ENCODE assay signal across 8 cellular contexts in genomic region chr1:54763814-54764131, GRCh38. TPM values are rescaled to one million over a fixed set of nuclear protein-coding genes. Genes with fewer than 3 reads are reported as not detected.
A peak's percentile ranks its signal among the peaks of the same experiment; 100 is the strongest.
DNase-seq lines count a peak whose midpoint lies in the region; ATAC-seq, FAIRE-seq and TF ChIP-seq lines count a peak whose summit lies in the region.

No MANE protein-coding gene starts in this region.

- no peak for TF ChIP-seq RAD21 in H1 (IDR thresholded peaks at IDR 0.05 in 1 of 2, conservative IDR thresholded peaks at IDR 0.05 in 1 of 2; ENCODE audit: low read depth in 2 of 2, low read length in 2 of 2)

- CTCF ChIA-PET in H1 (lab: Charles Lee; ENCODE audit: partially characterized antibody) = interaction anchor here (0.6 to 1.8 kb wide), 2 partner anchors 27 to 28 kb away, joined by 3 to 10 read pairs; no protein-coding TSS in a partner anchor

- H4K91ac ChIP-seq in H1 (replicated peaks; ENCODE audit: insufficient read length, low read length) = no peak overlapping the region

- no peak overlapping the region for H3K14ac ChIP-seq in H1 (ENCODE audit: insufficient read length)

- H2BK5ac ChIP-seq in H1 (ENCODE audit: low read depth, low read length) = peak overlapping the region; percentile 93

- H3K23me2 ChIP-seq in H1 (ENCODE audit: low read depth, low read length) = peaks cover 7% of the 10 kb centered on the region; the same call in 1 of the 2 replicates

- 9% methylated on average over 11 of the region's 11 CpGs; no CpG with 5 or more reads in 1 of the 2 experiments for WGBS in H1 (ENCODE audit: extremely low coverage in 1 of 2, insufficient coverage in 1 of 2, insufficient read length in 1 of 2, insufficient replicate concordance in 2 of 2, low coverage in 1 of 2, low lambda C conversion rate in 2 of 2, missing lambda C conversion rate in 1 of 2), 2 experiments

- no peak for TF ChIP-seq POLR2A in H1 (IDR thresholded peaks at IDR 0.05; ENCODE audit: control extremely low read depth in 1 of 2, low read depth in 2 of 2, low read length in 2 of 2)

- H3K4ac ChIP-seq in H1 (replicated peaks; ENCODE audit: insufficient read length, low read depth, low read length) = no peak overlapping the region

- H4K20me1 ChIP-seq in OCI-LY3 (ENCODE audit: insufficient read depth, low read length) = no peaks in the 10 kb centered on the region
- H4K20me1 ChIP-seq in H1 (replicated peaks in 1 of 2; ENCODE audit: control insufficient read depth in 1 of 2, insufficient read depth in 2 of 2, low read length in 2 of 2) = peaks cover 0 to 1% of the 10 kb centered on the region in 2 experiments

- H3K36me3 ChIP-seq in GM06990 (ENCODE audit: control insufficient read depth, insufficient read depth, low read length) = no peaks in the 10 kb centered on the region
- H3K36me3 ChIP-seq in OCI-LY3 (replicated peaks; ENCODE audit: low read depth, low read length) = no peaks in the 10 kb centered on the region
- no peaks in the 10 kb centered on the region for H3K36me3 ChIP-seq in H1 (ENCODE audit: control insufficient read depth in 2 of 4, insufficient read depth in 4 of 4, low read length in 3 of 4)
- H3K36me3 ChIP-seq in neutrophil = peaks cover 2% of the 10 kb centered on the region

- H3K79me2 ChIP-seq in OCI-LY3 (ENCODE audit: low read length) (peaks cover 13% of the 10 kb centered on the region), H1 (ENCODE audit: control insufficient read depth in 1 of 2, insufficient read depth in 2 of 2, low read length in 2 of 2) (peaks cover 0 to 15% of the 10 kb centered on the region in 2 experiments; a peak in 2 of 4 replicates)

- H3K27ac ChIP-seq in OCI-LY3 (ENCODE audit: low read length) (no peak overlapping the region), H1 (ENCODE audit: low read depth, low read length) (peak overlapping the region; percentile 70), neutrophil (peak overlapping the region; percentile 52)

- peak overlapping the region; percentile 62 for H3K56ac ChIP-seq in H1 (replicated peaks; ENCODE audit: insufficient read length, low read depth, low read length)

- H3K23ac ChIP-seq in H1 (ENCODE audit: insufficient read length) = no peak overlapping the region

- no peak overlapping the region for H2BK20ac ChIP-seq in H1 (ENCODE audit: low read length)

- H2AK5ac ChIP-seq in H1 (ENCODE audit: low read depth, low read length) = no peak overlapping the region

- TF ChIP-seq CTCF in GM06990 (IDR thresholded peaks at IDR 0.05; ENCODE audit: insufficient read depth, low read length, poor library complexity, severe bottlenecking) = no peak
- no peak for TF ChIP-seq CTCF in OCI-LY3 (IDR thresholded peaks at IDR 0.05; ENCODE audit: low read depth, low read length)
- no peak for TF ChIP-seq CTCF in H1 (IDR thresholded peaks at IDR 0.05; ENCODE audit: control extremely low read depth in 1 of 3, insufficient read depth in 1 of 3, low read depth in 1 of 3, low read length in 3 of 3)
- TF ChIP-seq CTCF in neutrophil (IDR thresholded peaks at IDR 0.05) = no peak

- H2BK120ac ChIP-seq in H1 (replicated peaks; ENCODE audit: low read depth, low read length) = no peak overlapping the region

- H2BK15ac ChIP-seq in H1 (ENCODE audit: low read length) = no peak overlapping the region

- no peak for FAIRE-seq in H1 (lab: Jason Lieb, UNC)

- DNase-seq in GM06990 (ENCODE audit: extremely low read depth, insufficient read length) (no peak), H1 (ENCODE audit: low read depth in 1 of 2, low spot score in 2 of 2) (no peak), pons (ENCODE audit: low spot score) (no peak), NCI-H2029 treated with DMSO at 0.1 percent for 48 hours (lab: John Stamatoyannopoulos, UW) (no peak)

- H2AFZ ChIP-seq in OCI-LY3 (ENCODE audit: low read depth, low read length) (peak overlapping the region; percentile 61; the same call in 1 of the 2 replicates), H1 (ENCODE audit: low read length) (peak overlapping the region; percentile 23; the same call in 1 of the 2 replicates)

- H3K79me1 ChIP-seq in H1 (ENCODE audit: low read depth, low read length) = peaks cover 4% of the 10 kb centered on the region; the same call in 1 of the 2 replicates

- no peaks in the 10 kb centered on the region for H3K27me3 ChIP-seq in GM06990 (replicated peaks; ENCODE audit: control insufficient read depth, insufficient read depth, low read length)
- no peaks in the 10 kb centered on the region for H3K27me3 ChIP-seq in OCI-LY3 (ENCODE audit: low read depth, low read length)
- no peaks in the 10 kb centered on the region for H3K27me3 ChIP-seq in H1 (replicated peaks in 1 of 4; ENCODE audit: control insufficient read depth in 3 of 4, extremely low read depth in 1 of 4, insufficient read depth in 3 of 4, low read length in 3 of 4)
- no peaks in the 10 kb centered on the region for H3K27me3 ChIP-seq in neutrophil

- H3K9me3 ChIP-seq in OCI-LY3 (ENCODE audit: insufficient read depth, low read length) = no peaks in the 10 kb centered on the region
- H3K9me3 ChIP-seq in H1 (ENCODE audit: insufficient read depth in 2 of 2, low read depth in 1 of 2, low read length in 1 of 2) = no peaks in the 10 kb centered on the region
- H3K9me3 ChIP-seq in neutrophil = no peaks in the 10 kb centered on the region

- no peak for ATAC-seq in HG03139 (IDR thresholded peaks at IDR 0.05; ENCODE audit: unreplicated experiment)
- ATAC-seq in HG02759 (IDR thresholded peaks at IDR 0.05; ENCODE audit: unreplicated experiment) = no peak

- peak overlapping the region; percentile 51 for H4K5ac ChIP-seq in H1 (ENCODE audit: insufficient read length, low read depth, low read length)

- H4K8ac ChIP-seq in H1 (ENCODE audit: extremely low read depth, insufficient read depth, low read length) = peak overlapping the region; percentile 84; the same call in 1 of the 2 replicates

- no peak overlapping the region for H2BK12ac ChIP-seq in H1 (ENCODE audit: low read depth, low read length)

- POLR2A ChIA-PET in H1 (lab: Charles Lee; ENCODE audit: partially characterized antibody) = interaction anchor here (0.9 to 1.7 kb wide), 5 partner anchors 8 to 50 kb away, joined by 3 to 5 read pairs (median 4); no protein-coding TSS in a partner anchor

- H3K4me3 ChIP-seq in GM06990 (replicated peaks; ENCODE audit: low read depth, low read length) = peak overlapping the region; percentile 98
- peak overlapping the region; percentile 98 for H3K4me3 ChIP-seq in OCI-LY3 (ENCODE audit: low read length)
- peak overlapping the region; percentile 71 to 93 (median 84) for H3K4me3 ChIP-seq in H1 (ENCODE audit: extremely low read depth in 1 of 4, insufficient read depth in 2 of 4, low read depth in 3 of 4, low read length in 4 of 4)
- peak overlapping the region; percentile 86 to 95 for H3K4me3 ChIP-seq in neutrophil (ENCODE audit: low read depth in 1 of 2, low read length in 1 of 2)

- peak overlapping the region; percentile 87 for H3K9ac ChIP-seq in OCI-LY3 (ENCODE audit: low read length)
- peak overlapping the region in 3 of 4 experiments; percentile 87 to 89 (median 89); a peak in 6 of 7 replicates for H3K9ac ChIP-seq in H1 (replicated peaks in 1 of 4; ENCODE audit: extremely low read depth in 1 of 4, low read depth in 3 of 4, low read length in 3 of 4)

- no peak for TF ChIP-seq EP300 in H1 (IDR thresholded peaks at IDR 0.05; ENCODE audit: borderline replicate concordance in 1 of 2, low read depth in 2 of 2, low read length in 2 of 2)

- H3K4me1 ChIP-seq in OCI-LY3 (ENCODE audit: low read length) = peaks cover 20% of the 10 kb centered on the region
- H3K4me1 ChIP-seq in H1 (replicated peaks in 1 of 4; ENCODE audit: control insufficient read depth in 3 of 4, insufficient read depth in 4 of 4, low read length in 3 of 4) = no peaks in the 10 kb centered on the region; a peak in 2 of 7 replicates
- peaks cover 13 to 16% of the 10 kb centered on the region in 2 experiments for H3K4me1 ChIP-seq in neutrophil (ENCODE audit: control insufficient read depth in 1 of 2, insufficient read depth in 1 of 2, low read depth in 1 of 2, low read length in 1 of 2)

- peak overlapping the region; percentile 72; the same call in 1 of the 2 replicates for H3K18ac ChIP-seq in H1 (ENCODE audit: extremely low read depth, low read length)

- H3K4me2 ChIP-seq in OCI-LY3 (ENCODE audit: low read length) = peak overlapping the region; percentile 86
- H3K4me2 ChIP-seq in H1 (ENCODE audit: insufficient read depth in 1 of 2, low read depth in 2 of 2, low read length in 2 of 2) = peak overlapping the region; percentile 74 to 75

TF ChIP-seq in H1, 55 proteins besides CTCF, POLR2A, EP300 and RAD21 (continues in another document):
- TF ChIP-seq JUND (IDR thresholded peaks at IDR 0.05; ENCODE audit: low read length) (no peak), KDM5A (IDR thresholded peaks at IDR 0.05; ENCODE audit: low read length) (0 out of 2 replicates have a peak, but pooled peaks have one; percentile 27)

RNA-seq across cellular contexts. Expression of gene PARS2, which starts 0.6 kb away (rescaled TPM):
- total RNA-seq in H1 (2021; fragmentation: NEBNext Ultra II Directional; extraction: Animal tissue kit (Norgen Biotek cat#: 25700)) = 10.0 and 10.4 TPM in 2 replicates
- 8.9 and 11.8 TPM in 2 replicates for polyA plus RNA-seq in H1 (2011; rRNA removed)
- polyA plus RNA-seq in H1 (2011; cell fraction: cytosol; rRNA removed) = 8.8 TPM
- 7.3 TPM for polyA plus RNA-seq in H1 (2011; cell fraction: nucleus; rRNA removed)
- 9.4 to 12.3 TPM (median 11.0 TPM) in 4 replicates for polyA plus RNA-seq in H1 (2012, experiment 1 of 2)
- 14.0 TPM for polyA plus RNA-seq in H1 (2012, experiment 2 of 2)
- polyA plus RNA-seq in H1 (2013, experiment 1 of 2) = 6.6 TPM
- 6.2 TPM for polyA plus RNA-seq in H1 (2013, experiment 2 of 2)
- 13.0 and 15.7 TPM in 2 replicates for polyA minus RNA-seq in H1 (2011; rRNA and poly(A)+ RNA removed)
- 7.8 TPM for polyA minus RNA-seq in H1 (2011; cell fraction: cytosol; rRNA and poly(A)+ RNA removed)
- 7.3 TPM for polyA minus RNA-seq in H1 (2011; cell fraction: nucleus; rRNA and poly(A)+ RNA removed)

RNA-seq across cellular contexts. Expression of gene TTC22, which starts 37.4 kb away (rescaled TPM):
- total RNA-seq in H1 (2021; fragmentation: NEBNext Ultra II Directional; extraction: Animal tissue kit (Norgen Biotek cat#: 25700)) = 1.1 and 1.6 TPM in 2 replicates
- 1.00 and 1.7 TPM in 2 replicates for polyA plus RNA-seq in H1 (2011; rRNA removed)
- polyA plus RNA-seq in H1 (2011; cell fraction: cytosol; rRNA removed) = 1.4 TPM
- polyA plus RNA-seq in H1 (2011; cell fraction: nucleus; rRNA removed) = 2.3 TPM
- polyA plus RNA-seq in H1 (2012, experiment 1 of 2) = 0.83 to 0.94 TPM (median 0.94 TPM) in 4 replicates
- 0.43 TPM for polyA plus RNA-seq in H1 (2012, experiment 2 of 2)
- 0.83 TPM for polyA plus RNA-seq in H1 (2013, experiment 1 of 2)
- 0.70 TPM for polyA plus RNA-seq in H1 (2013, experiment 2 of 2)
- 0.49 and 0.79 TPM in 2 replicates for polyA minus RNA-seq in H1 (2011; rRNA and poly(A)+ RNA removed)
- 0.66 TPM for polyA minus RNA-seq in H1 (2011; cell fraction: cytosol; rRNA and poly(A)+ RNA removed)
- 0.80 TPM for polyA minus RNA-seq in H1 (2011; cell fraction: nucleus; rRNA and poly(A)+ RNA removed)

RNA-seq across cellular contexts. Expression of gene TTC4, which starts 48.1 kb away (rescaled TPM):
- total RNA-seq in H1 (2021; fragmentation: NEBNext Ultra II Directional; extraction: Animal tissue kit (Norgen Biotek cat#: 25700)) = 24.2 and 25.1 TPM in 2 replicates
- 17.6 and 21.0 TPM in 2 replicates for polyA plus RNA-seq in H1 (2011; rRNA removed)
- 21.1 TPM for polyA plus RNA-seq in H1 (2011; cell fraction: cytosol; rRNA removed)
- polyA plus RNA-seq in H1 (2011; cell fraction: nucleus; rRNA removed) = 16.0 TPM
- 20.7 to 30.0 TPM (median 22.8 TPM) in 4 replicates for polyA plus RNA-seq in H1 (2012, experiment 1 of 2)
- polyA plus RNA-seq in H1 (2012, experiment 2 of 2) = 12.1 TPM
- 18.9 TPM for polyA plus RNA-seq in H1 (2013, experiment 1 of 2)
- 17.9 TPM for polyA plus RNA-seq in H1 (2013, experiment 2 of 2)
- polyA minus RNA-seq in H1 (2011; rRNA and poly(A)+ RNA removed) = 23.2 and 27.6 TPM in 2 replicates
- polyA minus RNA-seq in H1 (2011; cell fraction: cytosol; rRNA and poly(A)+ RNA removed) = 10.3 TPM
- 18.1 TPM for polyA minus RNA-seq in H1 (2011; cell fraction: nucleus; rRNA and poly(A)+ RNA removed)
